In genomic region chr3:178275311-178275710, GRCh38 we compare ENCODE assay signal across 15 cellular contexts.
DNase-seq lines count a peak whose midpoint lies in the region; ATAC-seq and TF ChIP-seq lines count a peak whose summit lies in the region.
"Had no signal": no experiment of that assay in that cellular context is flagged by ENCODE, and none has a peak within 500 bp of the region (broad histone marks: within the 10 kb centered on the region; RNA-seq: fewer than 3 reads in every experiment).

No MANE protein-coding gene starts in this region.

- no peaks in the 10 kb centered on the region for H3K27me3 ChIP-seq in RWPE2 (ENCODE audit: insufficient read depth, poor library complexity, severe bottlenecking)
- H3K27me3 ChIP-seq: BLaER1 had no signal

- H3K9me3 ChIP-seq in RWPE2 (ENCODE audit: severe bottlenecking), result no peaks in the 10 kb centered on the region

- no peaks in the 10 kb centered on the region for H3K36me3 ChIP-seq in RWPE2 (ENCODE audit: low read depth)

- DNase-seq in SIG-M5 treated with dmso at 0.1 percent for 504 hours (lab: John Stamatoyannopoulos, UW; ENCODE audit: unreplicated experiment) (peak; percentile 1), SIG-M5 (lab: John Stamatoyannopoulos, UW) (no peak), RWPE2 (ENCODE audit: low spot score) (no peak), epithelial cell of esophagus (ENCODE audit: low read depth) (peak; percentile 33), renal cortical epithelial cell (ENCODE audit: low read depth) (peak; percentile 43), NCI-H226 (no peak)
- DNase-seq: 8988T; AML-193; Caco-2; CD8-positive, alpha-beta memory T cell; H7 had no signal

- H3K4me3 ChIP-seq in RWPE2 (ENCODE audit: severe bottlenecking) (no peak overlapping the region), epithelial cell of esophagus (ENCODE audit: low read length) (no peak overlapping the region)
- H3K4me3 ChIP-seq: BLaER1, GM23338 had no signal

- TF ChIP-seq CTCF in RWPE2 (IDR thresholded peaks at IDR 0.05; ENCODE audit: poor library complexity, severe bottlenecking) (no peak), epithelial cell of esophagus (IDR thresholded peaks at IDR 0.05; ENCODE audit: insufficient read depth, low read depth, low read length, missing control alignments) (no peak)

- peaks cover 12% of the 10 kb centered on the region for H3K4me1 ChIP-seq in RWPE2 (ENCODE audit: insufficient read depth, poor library complexity, severe bottlenecking)
- H3K4me1 ChIP-seq: BLaER1 had no signal

- no peak overlapping the region for H3K27ac ChIP-seq in RWPE2 (ENCODE audit: poor library complexity, severe bottlenecking)
- H3K27ac ChIP-seq: BLaER1 had no signal

- ATAC-seq in RWPE2 (ENCODE audit: low read depth) (peak; percentile 64; the same call in 2 of the 3 replicates), HG02885 (IDR thresholded peaks at IDR 0.05; ENCODE audit: poor library complexity, unreplicated experiment) (no peak), GM18511 (IDR thresholded peaks at IDR 0.05; ENCODE audit: unreplicated experiment) (no peak)
- ATAC-seq: GM23338 had no signal

Comparison
In these comparisons a context has a peak if more than half of its experiments do, and no peak if none do; other contexts are left out.
1. DNase-seq: peak in SIG-M5 treated with dmso at 0.1 percent for 504 hours (single experiment), epithelial cell of esophagus (single experiment) and renal cortical epithelial cell (single experiment); none in SIG-M5 (single experiment), RWPE2 (single experiment) and NCI-H226 (single experiment).